In the genomic region with DNA sequence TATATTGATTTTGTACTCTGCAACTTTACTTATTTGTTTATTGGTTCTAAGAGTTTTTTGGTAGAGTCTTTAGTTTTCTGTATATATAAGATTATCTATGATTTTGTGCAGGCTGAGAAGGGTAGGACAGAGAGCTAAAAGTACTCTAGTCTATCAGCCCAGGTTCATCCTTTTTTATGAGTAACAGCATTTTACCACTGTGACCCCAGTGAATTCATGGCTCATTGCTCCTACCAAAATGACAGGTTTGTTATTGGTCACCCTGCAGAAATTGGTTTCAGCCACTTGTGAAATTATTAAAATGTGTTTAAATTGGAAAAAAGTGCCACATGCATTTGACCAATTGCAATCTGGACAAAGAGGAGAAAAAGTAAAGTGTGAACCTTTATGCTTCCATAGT, we compare ENCODE assay signal across 14 cellular contexts.
DNase-seq lines count a peak whose midpoint lies in the region; ATAC-seq lines count a peak whose summit lies in the region.
"Had no signal": no experiment of that assay in that cellular context is flagged by ENCODE, and none has a peak within 500 bp of the region (broad histone marks: within the 10 kb centered on the region; RNA-seq: fewer than 3 reads in every experiment).

No MANE protein-coding gene starts in this region.

- DNase-seq in globus pallidus (ENCODE audit: low spot score) (no peak), NCI-H2171 (lab: John Stamatoyannopoulos, UW) (no peak), OCI-M2 (lab: John Stamatoyannopoulos, UW; ENCODE audit: unreplicated experiment) (no peak), mesenteric fat pad (ENCODE audit: low spot score) (no peak)
- DNase-seq: CD8-positive, alpha-beta T cell; COR-L47; DMS53; GF-D8; H7 had no signal

- ATAC-seq in GM19395 (IDR thresholded peaks at IDR 0.05; ENCODE audit: unreplicated experiment) (peak; percentile 54), GM21619 (IDR thresholded peaks at IDR 0.05; ENCODE audit: unreplicated experiment) (peak; percentile 64), HG03354 (IDR thresholded peaks at IDR 0.05; ENCODE audit: poor library complexity, severe bottlenecking, unreplicated experiment) (peak; percentile 77)
- ATAC-seq: A549; CD8-positive, alpha-beta T cell; GM23338 had no signal
